Comparison of ENCODE assay signal across 1 cellular context in genomic region chr5:134125195-134126015, GRCh38.
TF ChIP-seq lines count a peak whose summit lies in the region.

No MANE protein-coding gene starts in this region.

TF ChIP-seq in K562, 482 proteins besides CTCF, POLR2A, EP300 and RAD21:
- peak; percentile 15; the same call in 1 of the 2 replicates for TF ChIP-seq POLR2G (IDR thresholded peaks at IDR 0.05; ENCODE audit: low read depth, low read length)
- 0 out of 2 replicates have a peak, but pooled peaks have one; percentile 27 for TF ChIP-seq ZBTB33 (CRISPR knock-in tag; IDR thresholded peaks at IDR 0.05)
- no peak for TF ChIP-seq DMBX1 (CRISPR knock-in tag; IDR thresholded peaks at IDR 0.05; ENCODE audit: borderline replicate concordance)
- TF ChIP-seq ZBTB7A (IDR thresholded peaks at IDR 0.05; ENCODE audit: borderline replicate concordance, control insufficient read depth, low read depth, low read length) = peak; percentile 61
